Comparison of ENCODE assay signal across 1 cellular context in the genomic region with DNA sequence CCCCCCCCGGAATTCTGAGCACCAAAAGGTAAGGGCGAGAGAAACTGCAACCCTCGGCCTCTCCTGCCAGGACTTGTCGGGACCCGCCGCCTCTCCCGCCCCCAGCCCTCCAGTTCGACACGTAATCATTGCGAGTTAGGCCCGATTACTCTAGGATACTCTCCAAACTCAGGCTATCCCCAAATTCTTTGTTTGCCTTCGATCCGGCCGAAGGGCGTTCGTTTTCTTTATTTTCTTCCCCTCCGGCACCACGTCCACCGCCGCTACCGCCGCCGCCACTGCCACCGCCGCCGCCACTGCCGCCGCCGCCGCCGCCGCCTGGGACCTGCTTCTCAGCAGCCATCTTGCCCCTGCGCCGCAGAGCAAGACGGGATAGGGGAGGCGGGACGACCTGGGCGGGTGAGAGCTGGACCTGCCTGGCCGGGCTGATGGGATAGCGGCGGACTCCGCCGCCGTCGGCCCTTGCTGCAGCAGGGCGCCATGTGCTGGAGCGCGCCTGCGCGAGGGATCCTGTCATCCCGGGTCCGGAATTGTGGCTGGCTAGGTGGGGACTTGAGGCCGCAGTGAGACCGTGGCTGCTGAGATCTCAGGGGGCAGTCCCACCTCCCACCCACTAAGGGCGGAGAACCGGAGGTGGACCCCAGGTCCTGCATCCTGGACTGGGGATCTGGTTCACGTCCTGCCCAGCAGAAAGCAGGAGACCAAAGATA.
TF ChIP-seq lines count a peak whose summit lies in the region.

Gene SRP68 (minus strand): TSS at position 369 of the 710 bp plus-strand sequence. CDS start 26 bp downstream, at position 343.

TF ChIP-seq in K562, 482 proteins besides CTCF, POLR2A, EP300 and RAD21 (continued from another document and continues in another):
- TF ChIP-seq ATF2 (CRISPR knock-in tag; IDR thresholded peaks at IDR 0.05) = no peak; the same call in 1 of the 2 replicates
- TF ChIP-seq, protein P1, sequence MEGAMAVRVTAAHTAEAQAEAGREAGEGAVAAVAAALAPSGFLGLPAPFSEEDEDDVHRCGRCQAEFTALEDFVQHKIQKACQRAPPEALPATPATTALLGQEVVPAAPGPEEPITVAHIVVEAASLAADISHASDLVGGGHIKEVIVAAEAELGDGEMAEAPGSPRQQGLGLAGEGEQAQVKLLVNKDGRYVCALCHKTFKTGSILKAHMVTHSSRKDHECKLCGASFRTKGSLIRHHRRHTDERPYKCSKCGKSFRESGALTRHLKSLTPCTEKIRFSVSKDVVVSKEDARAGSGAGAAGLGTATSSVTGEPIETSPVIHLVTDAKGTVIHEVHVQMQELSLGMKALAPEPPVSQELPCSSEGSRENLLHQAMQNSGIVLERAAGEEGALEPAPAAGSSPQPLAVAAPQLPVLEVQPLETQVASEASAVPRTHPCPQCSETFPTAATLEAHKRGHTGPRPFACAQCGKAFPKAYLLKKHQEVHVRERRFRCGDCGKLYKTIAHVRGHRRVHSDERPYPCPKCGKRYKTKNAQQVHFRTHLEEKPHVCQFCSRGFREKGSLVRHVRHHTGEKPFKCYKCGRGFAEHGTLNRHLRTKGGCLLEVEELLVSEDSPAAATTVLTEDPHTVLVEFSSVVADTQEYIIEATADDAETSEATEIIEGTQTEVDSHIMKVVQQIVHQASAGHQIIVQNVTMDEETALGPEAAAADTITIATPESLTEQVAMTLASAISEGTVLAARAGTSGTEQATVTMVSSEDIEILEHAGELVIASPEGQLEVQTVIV (CRISPR knock-in tag; IDR thresholded peaks at IDR 0.05; ENCODE audit: borderline replicate concordance) = no peak
- TF ChIP-seq RCOR1 (IDR thresholded peaks at IDR 0.05; ENCODE audit: borderline replicate concordance in 1 of 2, low read depth in 2 of 2, low read length in 2 of 2) = peak in 1 of 2 experiments; percentile 45; a peak in 3 of 4 replicates
- no peak for TF ChIP-seq ZNF699 (CRISPR knock-in tag; IDR thresholded peaks at IDR 0.05; ENCODE audit: insufficient replicate concordance)
- TF ChIP-seq NCOR1 (IDR thresholded peaks at IDR 0.05) = no peak
- TF ChIP-seq MGA (IDR thresholded peaks at IDR 0.05) = peak; percentile 88
- TF ChIP-seq PTRF (tag; IDR thresholded peaks at IDR 0.05) = no peak
- TF ChIP-seq, protein P2, sequence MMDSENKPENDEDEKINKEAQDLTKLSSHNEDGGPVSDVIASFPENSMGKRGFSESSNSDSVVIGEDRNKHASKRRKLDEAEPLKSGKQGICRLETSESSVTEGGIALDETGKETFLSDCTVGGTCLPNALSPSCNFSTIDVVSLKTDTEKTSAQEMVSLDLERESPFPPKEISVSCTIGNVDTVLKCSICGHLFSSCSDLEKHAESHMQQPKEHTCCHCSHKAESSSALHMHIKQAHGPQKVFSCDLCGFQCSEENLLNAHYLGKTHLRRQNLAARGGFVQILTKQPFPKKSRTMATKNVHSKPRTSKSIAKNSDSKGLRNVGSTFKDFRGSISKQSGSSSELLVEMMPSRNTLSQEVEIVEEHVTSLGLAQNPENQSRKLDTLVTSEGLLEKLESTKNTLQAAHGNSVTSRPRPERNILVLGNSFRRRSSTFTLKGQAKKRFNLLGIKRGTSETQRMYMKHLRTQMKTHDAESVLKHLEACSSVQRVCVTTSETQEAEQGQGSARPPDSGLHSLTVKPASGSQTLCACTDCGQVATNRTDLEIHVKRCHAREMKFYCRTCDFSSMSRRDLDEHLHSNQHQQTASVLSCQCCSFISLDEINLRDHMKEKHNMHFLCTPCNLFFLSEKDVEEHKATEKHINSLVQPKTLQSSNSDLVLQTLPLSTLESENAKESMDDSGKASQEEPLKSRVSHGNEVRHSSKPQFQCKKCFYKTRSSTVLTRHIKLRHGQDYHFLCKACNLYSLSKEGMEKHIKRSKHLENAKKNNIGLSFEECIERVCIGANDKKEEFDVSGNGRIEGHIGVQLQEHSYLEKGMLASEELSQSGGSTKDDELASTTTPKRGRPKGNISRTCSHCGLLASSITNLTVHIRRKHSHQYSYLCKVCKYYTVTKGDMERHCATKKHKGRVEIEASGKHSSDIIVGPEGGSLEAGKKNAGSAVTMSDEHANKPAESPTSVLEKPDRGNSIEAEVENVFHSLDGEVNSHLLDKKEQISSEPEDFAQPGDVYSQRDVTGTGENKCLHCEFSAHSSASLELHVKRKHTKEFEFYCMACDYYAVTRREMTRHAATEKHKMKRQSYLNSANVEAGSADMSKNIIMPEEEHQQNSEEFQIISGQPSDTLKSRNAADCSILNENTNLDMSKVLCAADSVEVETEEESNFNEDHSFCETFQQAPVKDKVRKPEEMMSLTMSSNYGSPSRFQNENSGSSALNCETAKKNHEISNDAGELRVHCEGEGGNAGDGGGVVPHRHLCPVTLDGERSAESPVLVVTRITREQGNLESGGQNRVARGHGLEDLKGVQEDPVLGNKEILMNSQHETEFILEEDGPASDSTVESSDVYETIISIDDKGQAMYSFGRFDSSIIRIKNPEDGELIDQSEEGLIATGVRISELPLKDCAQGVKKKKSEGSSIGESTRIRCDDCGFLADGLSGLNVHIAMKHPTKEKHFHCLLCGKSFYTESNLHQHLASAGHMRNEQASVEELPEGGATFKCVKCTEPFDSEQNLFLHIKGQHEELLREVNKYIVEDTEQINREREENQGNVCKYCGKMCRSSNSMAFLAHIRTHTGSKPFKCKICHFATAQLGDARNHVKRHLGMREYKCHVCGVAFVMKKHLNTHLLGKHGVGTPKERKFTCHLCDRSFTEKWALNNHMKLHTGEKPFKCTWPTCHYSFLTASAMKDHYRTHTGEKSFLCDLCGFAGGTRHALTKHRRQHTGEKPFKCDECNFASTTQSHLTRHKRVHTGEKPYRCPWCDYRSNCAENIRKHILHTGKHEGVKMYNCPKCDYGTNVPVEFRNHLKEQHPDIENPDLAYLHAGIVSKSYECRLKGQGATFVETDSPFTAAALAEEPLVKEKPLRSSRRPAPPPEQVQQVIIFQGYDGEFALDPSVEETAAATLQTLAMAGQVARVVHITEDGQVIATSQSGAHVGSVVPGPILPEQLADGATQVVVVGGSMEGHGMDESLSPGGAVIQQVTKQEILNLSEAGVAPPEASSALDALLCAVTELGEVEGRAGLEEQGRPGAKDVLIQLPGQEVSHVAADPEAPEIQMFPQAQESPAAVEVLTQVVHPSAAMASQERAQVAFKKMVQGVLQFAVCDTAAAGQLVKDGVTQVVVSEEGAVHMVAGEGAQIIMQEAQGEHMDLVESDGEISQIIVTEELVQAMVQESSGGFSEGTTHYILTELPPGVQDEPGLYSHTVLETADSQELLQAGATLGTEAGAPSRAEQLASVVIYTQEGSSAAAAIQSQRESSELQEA (IDR thresholded peaks at IDR 0.05; ENCODE audit: low read depth) = no peak
- TF ChIP-seq ERF (CRISPR knock-in tag; IDR thresholded peaks at IDR 0.05) = 0 out of 2 replicates have a peak, but pooled peaks have one; percentile 30
- TF ChIP-seq RBM14 (IDR thresholded peaks at IDR 0.05; ENCODE audit: borderline replicate concordance, insufficient read depth, low read depth, low read length) = no peak
- no peak for TF ChIP-seq ARID1B (IDR thresholded peaks at IDR 0.05)
- TF ChIP-seq, protein P3, sequence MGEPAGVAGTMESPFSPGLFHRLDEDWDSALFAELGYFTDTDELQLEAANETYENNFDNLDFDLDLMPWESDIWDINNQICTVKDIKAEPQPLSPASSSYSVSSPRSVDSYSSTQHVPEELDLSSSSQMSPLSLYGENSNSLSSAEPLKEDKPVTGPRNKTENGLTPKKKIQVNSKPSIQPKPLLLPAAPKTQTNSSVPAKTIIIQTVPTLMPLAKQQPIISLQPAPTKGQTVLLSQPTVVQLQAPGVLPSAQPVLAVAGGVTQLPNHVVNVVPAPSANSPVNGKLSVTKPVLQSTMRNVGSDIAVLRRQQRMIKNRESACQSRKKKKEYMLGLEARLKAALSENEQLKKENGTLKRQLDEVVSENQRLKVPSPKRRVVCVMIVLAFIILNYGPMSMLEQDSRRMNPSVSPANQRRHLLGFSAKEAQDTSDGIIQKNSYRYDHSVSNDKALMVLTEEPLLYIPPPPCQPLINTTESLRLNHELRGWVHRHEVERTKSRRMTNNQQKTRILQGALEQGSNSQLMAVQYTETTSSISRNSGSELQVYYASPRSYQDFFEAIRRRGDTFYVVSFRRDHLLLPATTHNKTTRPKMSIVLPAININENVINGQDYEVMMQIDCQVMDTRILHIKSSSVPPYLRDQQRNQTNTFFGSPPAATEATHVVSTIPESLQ (CRISPR knock-in tag; IDR thresholded peaks at IDR 0.05) = no peak
- TF ChIP-seq KAT7 (CRISPR knock-in tag; IDR thresholded peaks at IDR 0.05; ENCODE audit: borderline replicate concordance) = peak; percentile 96; the same call in 1 of the 2 replicates
- no peak for TF ChIP-seq NFIX (CRISPR knock-in tag; IDR thresholded peaks at IDR 0.05; ENCODE audit: low read depth)
- TF ChIP-seq SREBF2 (CRISPR knock-in tag; IDR thresholded peaks at IDR 0.05) = no peak
- TF ChIP-seq ARNT (IDR thresholded peaks at IDR 0.05) = no peak
- TF ChIP-seq NR1H2 (CRISPR knock-in tag; IDR thresholded peaks at IDR 0.05) = peak; percentile 68; the same call in 1 of the 2 replicates
